6 cellular contexts compared by ENCODE assay signal in the genomic region with DNA sequence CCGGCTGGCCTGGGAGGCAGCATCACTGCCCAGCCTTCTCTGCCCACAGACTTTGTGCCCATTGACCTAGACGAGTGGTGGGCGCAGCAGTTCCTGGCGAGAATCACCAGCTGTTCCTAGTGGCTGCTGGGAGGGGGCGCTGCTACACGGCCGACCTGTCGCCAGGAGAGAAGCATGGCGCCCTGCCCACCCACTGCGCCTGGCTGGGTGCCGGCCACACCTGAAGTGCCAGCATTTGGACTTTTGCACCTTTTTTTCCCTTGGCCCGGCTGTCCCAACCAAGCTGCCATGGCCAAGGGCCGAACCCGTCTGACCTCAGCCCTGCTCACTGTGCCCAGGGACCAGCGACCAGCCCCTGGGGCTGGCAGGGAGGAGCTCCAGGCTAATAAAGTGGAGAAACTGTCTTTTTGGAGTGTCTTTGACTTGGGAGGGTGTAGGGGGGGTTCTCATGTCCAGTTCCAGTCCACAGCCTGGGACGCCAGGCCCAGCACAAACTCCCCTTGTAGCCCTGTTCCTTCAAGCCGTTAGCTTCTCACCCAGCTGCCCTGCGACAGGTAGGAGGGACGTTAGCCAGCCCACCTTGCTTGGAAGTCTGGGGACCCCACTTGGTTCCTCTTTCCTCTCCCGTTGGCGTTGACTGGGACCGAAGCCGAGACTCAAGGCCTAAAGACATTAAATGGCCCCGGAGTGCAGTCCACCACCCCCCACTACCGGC. TPM values are rescaled to one million over a fixed set of nuclear protein-coding genes. Genes with fewer than 3 reads are reported as not detected.
A peak's percentile ranks its signal among the peaks of the same experiment; 100 is the strongest.
DNase-seq lines count a peak whose midpoint lies in the region; ATAC-seq and TF ChIP-seq lines count a peak whose summit lies in the region.

No MANE protein-coding gene starts in this region.

- no peak for ATAC-seq in GM19452 (IDR thresholded peaks at IDR 0.05; ENCODE audit: unreplicated experiment)

- peak overlapping the region; percentile 74 for H3K27ac ChIP-seq in DOHH2 (ENCODE audit: low read depth, low read length)
- peak overlapping the region; percentile 68 to 95 (median 85) for H3K27ac ChIP-seq in adrenal gland

- 44 to 50% (median 45%) methylated on average over 13 to 25 of the region's 25 CpGs for WGBS in adrenal gland, 4 donors

- H3K4me1 ChIP-seq in DOHH2 (ENCODE audit: control insufficient read depth, low read length) (peaks cover 36% of the 10 kb centered on the region), adrenal gland (replicated peaks in 1 of 2) (peaks cover 73 to 81% of the 10 kb centered on the region in 2 donors), mucosa of stomach (ENCODE audit: control insufficient read depth, insufficient read depth, low read length) (peaks cover 61% of the 10 kb centered on the region)

- peak overlapping the region; percentile 99 for H3K4me2 ChIP-seq in DOHH2 (ENCODE audit: low read length)

- TF ChIP-seq POLR2A in adrenal gland (IDR thresholded peaks at IDR 0.05): no peak

- H3F3A ChIP-seq in DOHH2 (ENCODE audit: control insufficient read depth, insufficient read depth): peaks cover 7% of the 10 kb centered on the region

- peaks cover 71% of the 10 kb centered on the region for H3K79me2 ChIP-seq in DOHH2 (ENCODE audit: control insufficient read depth, low read length)

- no peaks in the 10 kb centered on the region for H4K20me1 ChIP-seq in DOHH2 (ENCODE audit: control insufficient read depth, insufficient read depth, low read depth, low read length)

- H3K4me3 ChIP-seq in DOHH2 (ENCODE audit: low read length) (peak overlapping the region; percentile 80), adrenal gland (peak overlapping the region in 2 of 4 donors; percentile 33 to 64), mucosa of stomach (ENCODE audit: low read length) (peak overlapping the region; percentile 71)

- H3K36me3 ChIP-seq in DOHH2 (ENCODE audit: control insufficient read depth, low read length) (peaks cover 45% of the 10 kb centered on the region), adrenal gland (replicated peaks in 1 of 2) (no peaks in the 10 kb centered on the region), mucosa of stomach (ENCODE audit: control insufficient read depth, insufficient read depth, low read length) (no peaks in the 10 kb centered on the region)

- no peaks in the 10 kb centered on the region for H3K9me2 ChIP-seq in DOHH2 (replicated peaks; ENCODE audit: control insufficient read depth, low read length)

- H3K9ac ChIP-seq in mucosa of stomach (ENCODE audit: low read length): peak overlapping the region; percentile 81

- H3K9me3 ChIP-seq in DOHH2 (ENCODE audit: control insufficient read depth, insufficient read depth, low read length) (no peaks in the 10 kb centered on the region), adrenal gland (replicated peaks in 1 of 3) (no peaks in the 10 kb centered on the region), mucosa of stomach (ENCODE audit: control insufficient read depth, low read length) (no peaks in the 10 kb centered on the region)

- TF ChIP-seq CTCF in DOHH2 (IDR thresholded peaks at IDR 0.05; ENCODE audit: low read depth, low read length, poor library complexity, severe bottlenecking): peak; percentile 92
- peak in 4 of 6 experiments; percentile 10 to 44 (median 24) for TF ChIP-seq CTCF in adrenal gland (IDR thresholded peaks at IDR 0.05)

- no peaks in the 10 kb centered on the region for H3K27me3 ChIP-seq in DOHH2 (ENCODE audit: control insufficient read depth, low read length)
- H3K27me3 ChIP-seq in adrenal gland: no peaks in the 10 kb centered on the region
- H3K27me3 ChIP-seq in mucosa of stomach (ENCODE audit: control insufficient read depth, insufficient read depth, low read length): no peaks in the 10 kb centered on the region

- peak; percentile 14 to 43 for DNase-seq in NCI-H1930 (lab: John Stamatoyannopoulos, UW)
- DNase-seq in adrenal gland: peak in 3 of 7 donors; percentile 48 to 73 (median 65)
- no peak for DNase-seq in HCEC 1CT

- intact Hi-C loops in adrenal gland (cut with DNase I): no loop called here

RNA-seq across cellular contexts. Expression of gene WDR90, which starts 0.9 kb away (rescaled TPM):
- total RNA-seq in adrenal gland: 10 to 100 TPM; 12.4 to 55.8 (median 26.9) TPM
- polyA plus RNA-seq in adrenal gland: 100 to 1,000 TPM in 2 of 3 donors, 1 to 10 TPM in 1; 3.0 to 162 (median 125) TPM

RNA-seq across cellular contexts. Expression of gene MCRIP2, which starts 6.6 kb away (rescaled TPM):
- total RNA-seq in adrenal gland: 100 to 1,000 TPM in 6 of 8 donors, 10 to 100 TPM in 2; 67.0 to 164 (median 140) TPM
- 100 to 1,000 TPM in 2 of 3 donors, 1 to 10 TPM in 1; 7.1 to 253 (median 241) TPM for polyA plus RNA-seq in adrenal gland

RNA-seq across cellular contexts. Expression of gene METTL26, which starts 12.1 kb away (rescaled TPM):
- 100 to 1,000 TPM in 5 of 8 donors, 10 to 100 TPM in 3; 71.8 to 351 (median 130) TPM for total RNA-seq in adrenal gland
- polyA plus RNA-seq in adrenal gland: 100 to 1,000 TPM in 2 of 3 donors, 10 to 100 TPM in 1; 40.4 to 403 (median 328) TPM

RNA-seq across cellular contexts. Expression of gene WFIKKN1, which starts 17.4 kb away (rescaled TPM):
- total RNA-seq in adrenal gland: 1 to 10 TPM in 1 of 8 donors, under 1 TPM in 6, not detected in 1; 0.18 to 1.1 (median 0.39) TPM
- polyA plus RNA-seq in adrenal gland: 1 to 10 TPM in 1 of 3 donors, under 1 TPM in 1, not detected in 1; 0.71 to 3.9 TPM

RNA-seq across cellular contexts. Expression of gene RHOT2, which starts 19.7 kb away (rescaled TPM):
- total RNA-seq in adrenal gland: 100 to 1,000 TPM in 2 of 8 donors, 10 to 100 TPM in 6; 34.7 to 177 (median 89.2) TPM
- polyA plus RNA-seq in adrenal gland: 100 to 1,000 TPM in 2 of 3 donors, 10 to 100 TPM in 1; 37.9 to 462 (median 302) TPM
